In genomic region chr2:192828947-192829346, GRCh38 we compare ENCODE assay signal across 18 cellular contexts.
"Had no signal": no experiment of that assay in that cellular context is flagged by ENCODE, and none has a peak within 500 bp of the region (broad histone marks: within the 10 kb centered on the region; RNA-seq: fewer than 3 reads in every experiment).

No MANE protein-coding gene starts in this region.

- H3K4me1 ChIP-seq: ascending aorta, breast epithelium, suprapubic skin had no signal

- H3K36me3 ChIP-seq: ascending aorta, breast epithelium, neutrophil, suprapubic skin had no signal

- H3K27me3 ChIP-seq: ascending aorta, breast epithelium, neutrophil, suprapubic skin had no signal

- DNase-seq: activated CD4-positive, alpha-beta T cell treated with anti-CD3 and anti-CD28 coated beads, Interleukin-2, amount 50 U/mL, for 1 hour; activated CD8-positive, alpha-beta memory T cell treated with anti-CD3 and anti-CD28 coated beads for 24 hours; activated naive CD4-positive, alpha-beta T cell; activated naive CD8-positive, alpha-beta T cell treated with anti-CD3 and anti-CD28 coated beads, Interleukin-2, amount 50 U/mL, for 24 hours; foreskin melanocyte; left colon; naive thymus-derived CD8-positive, alpha-beta T cell; retina; T-cell; T-helper 9 cell; trophoblast cell had no signal

- ATAC-seq: left colon; mucosa of descending colon; naive thymus-derived CD8-positive, alpha-beta T cell; T-cell had no signal

- H3K4me3 ChIP-seq: ascending aorta, breast epithelium, mucosa of descending colon, skin epidermis, suprapubic skin had no signal

- H3K9me3 ChIP-seq: ascending aorta, neutrophil, suprapubic skin had no signal

- H3K27ac ChIP-seq: ascending aorta, breast epithelium, epithelial cell of prostate, neutrophil, skin epidermis, suprapubic skin had no signal
